ENCODE assay signal across 12 cellular contexts in genomic region chr17:33949100-33949499, GRCh38.
DNase-seq lines count a peak whose midpoint lies in the region; ATAC-seq and TF ChIP-seq lines count a peak whose summit lies in the region.
"Had no signal": no experiment of that assay in that cellular context is flagged by ENCODE, and none has a peak within 500 bp of the region (broad histone marks: within the 10 kb centered on the region; RNA-seq: fewer than 3 reads in every experiment).

No MANE protein-coding gene starts in this region.

- no peaks in the 10 kb centered on the region for H3K9me3 Mint-ChIP-seq in endodermal cell
- H3K9me3 Mint-ChIP-seq: effector memory CD8-positive, alpha-beta T cell had no signal

- no peaks in the 10 kb centered on the region for H3K36me3 Mint-ChIP-seq in endodermal cell (ENCODE audit: low read depth)

- H3K27me3 ChIP-seq in MM.1S (replicated peaks; ENCODE audit: insufficient read depth, low read length): no peaks in the 10 kb centered on the region
- H3K27me3 ChIP-seq in endodermal cell (ENCODE audit: control insufficient read depth, insufficient read depth, low read length, poor library complexity, severe bottlenecking): peaks cover 11% of the 10 kb centered on the region
- H3K27me3 ChIP-seq in Peyer's patch: no peaks in the 10 kb centered on the region

- H3K9me2 ChIP-seq in MM.1S (replicated peaks; ENCODE audit: insufficient read depth, low read length): no peaks in the 10 kb centered on the region

- H3K27ac ChIP-seq in MM.1S (ENCODE audit: low read length) (no peak overlapping the region), endodermal cell (ENCODE audit: low read depth, low read length) (no peak overlapping the region), Peyer's patch (no peak overlapping the region)

- DNase-seq in NCI-H82 (lab: John Stamatoyannopoulos, UW): peak; percentile 29
- no peak for DNase-seq in NCI-H82 treated with DMSO at 0.1 percent for 48 hours (lab: John Stamatoyannopoulos, UW; ENCODE audit: unreplicated experiment)
- DNase-seq in MM.1S: no peak
- DNase-seq in endodermal cell: peak; percentile 95
- DNase-seq in retinal pigment epithelial cell (ENCODE audit: low read depth): no peak
- no peak for DNase-seq in activated gamma-delta T cell (lab: John Stamatoyannopoulos, UW)
- DNase-seq in Peyer's patch: no peak
- DNase-seq: amniotic stem cell; effector memory CD8-positive, alpha-beta T cell; MV-4-11; NK-92 treated with Interleukin-12 subunit alpha and Interleukin-12 subunit beta, amount 100 ng/mL, for 24 hours had no signal

- TF ChIP-seq POLR2A in Peyer's patch (IDR thresholded peaks at IDR 0.05): no peak

- peaks cover 7% of the 10 kb centered on the region for H3K27me3 Mint-ChIP-seq in endodermal cell (ENCODE audit: insufficient read depth)

- no peak overlapping the region for H3K27ac Mint-ChIP-seq in endodermal cell
- H3K27ac Mint-ChIP-seq: effector memory CD8-positive, alpha-beta T cell had no signal

- H3K4me2 ChIP-seq in MM.1S (ENCODE audit: low read depth, low read length): no peak overlapping the region

- WGBS in endodermal cell (ENCODE audit: insufficient coverage in 1 of 2, insufficient read length in 1 of 2), 2 experiments: 57 to 62% methylated on average over 4 of the region's 4 CpGs

- peak; percentile 12; the same call in 1 of the 2 replicates for TF ChIP-seq CTCF in MM.1S (IDR thresholded peaks at IDR 0.05; ENCODE audit: low read length)
- peak; percentile 91 for TF ChIP-seq CTCF in endodermal cell (conservative IDR thresholded peaks at IDR 0.05)
- TF ChIP-seq CTCF in retinal pigment epithelial cell (conservative IDR thresholded peaks at IDR 0.05; ENCODE audit: low read depth, low read length): peak; percentile 55
- TF ChIP-seq CTCF in Peyer's patch (IDR thresholded peaks at IDR 0.05): no peak

- no peak overlapping the region for H3K9ac ChIP-seq in MM.1S (ENCODE audit: low read length)
- no peak overlapping the region for H3K9ac ChIP-seq in endodermal cell (ENCODE audit: extremely low read depth, low read length, poor library complexity, severe bottlenecking)

- ATAC-seq in GM18909 (IDR thresholded peaks at IDR 0.05; ENCODE audit: poor library complexity, unreplicated experiment): no peak
- ATAC-seq: effector memory CD8-positive, alpha-beta T cell had no signal

- H3K9me3 ChIP-seq in MM.1S (replicated peaks; ENCODE audit: insufficient read depth, low read length) (no peaks in the 10 kb centered on the region), endodermal cell (ENCODE audit: control insufficient read depth, low read length) (no peaks in the 10 kb centered on the region), Peyer's patch (no peaks in the 10 kb centered on the region)

- H3F3A ChIP-seq in MM.1S (ENCODE audit: insufficient read depth, low read length): no peaks in the 10 kb centered on the region

- H3K4me3 ChIP-seq in MM.1S (ENCODE audit: low read length): no peak overlapping the region
- no peak overlapping the region for H3K4me3 ChIP-seq in endodermal cell (ENCODE audit: low read length)
- H3K4me3 ChIP-seq in retinal pigment epithelial cell (ENCODE audit: low read length): no peak overlapping the region
- no peak overlapping the region for H3K4me3 ChIP-seq in Peyer's patch

- no peaks in the 10 kb centered on the region for H3K79me2 ChIP-seq in MM.1S (ENCODE audit: low read length)

- H2AFZ ChIP-seq in MM.1S (ENCODE audit: low read length): no peak overlapping the region

- no peaks in the 10 kb centered on the region for H4K20me1 ChIP-seq in MM.1S (ENCODE audit: insufficient read depth, low read length)

- H3K4me3 Mint-ChIP-seq in endodermal cell: no peak overlapping the region
- H3K4me3 Mint-ChIP-seq: effector memory CD8-positive, alpha-beta T cell had no signal

- H3K36me3 ChIP-seq in MM.1S (replicated peaks; ENCODE audit: insufficient read depth, low read length) (no peaks in the 10 kb centered on the region), endodermal cell (ENCODE audit: control insufficient read depth, insufficient read depth, low read length) (no peaks in the 10 kb centered on the region), Peyer's patch (no peaks in the 10 kb centered on the region)

- H3K4me1 ChIP-seq in MM.1S (ENCODE audit: low read length): no peaks in the 10 kb centered on the region
- no peaks in the 10 kb centered on the region for H3K4me1 ChIP-seq in endodermal cell (ENCODE audit: control insufficient read depth, insufficient read depth, low read length)
- H3K4me1 ChIP-seq in Peyer's patch: no peaks in the 10 kb centered on the region

- peaks cover 11% of the 10 kb centered on the region for H3K4me1 Mint-ChIP-seq in endodermal cell

Comparison
In these comparisons a context has a peak if more than half of its experiments do, and no peak if none do; other contexts are left out.
1. DNase-seq: peak in NCI-H82 (single experiment) and endodermal cell (single experiment); none in NCI-H82 treated with DMSO at 0.1 percent for 48 hours (single experiment), MM.1S (single experiment), retinal pigment epithelial cell (single experiment), activated gamma-delta T cell (single experiment) and Peyer's patch (0 of 3).
2. CTCF ChIP-seq: peak in MM.1S (single experiment), endodermal cell (single experiment) and retinal pigment epithelial cell (single experiment); none in Peyer's patch (0 of 6).